In the genomic region with DNA sequence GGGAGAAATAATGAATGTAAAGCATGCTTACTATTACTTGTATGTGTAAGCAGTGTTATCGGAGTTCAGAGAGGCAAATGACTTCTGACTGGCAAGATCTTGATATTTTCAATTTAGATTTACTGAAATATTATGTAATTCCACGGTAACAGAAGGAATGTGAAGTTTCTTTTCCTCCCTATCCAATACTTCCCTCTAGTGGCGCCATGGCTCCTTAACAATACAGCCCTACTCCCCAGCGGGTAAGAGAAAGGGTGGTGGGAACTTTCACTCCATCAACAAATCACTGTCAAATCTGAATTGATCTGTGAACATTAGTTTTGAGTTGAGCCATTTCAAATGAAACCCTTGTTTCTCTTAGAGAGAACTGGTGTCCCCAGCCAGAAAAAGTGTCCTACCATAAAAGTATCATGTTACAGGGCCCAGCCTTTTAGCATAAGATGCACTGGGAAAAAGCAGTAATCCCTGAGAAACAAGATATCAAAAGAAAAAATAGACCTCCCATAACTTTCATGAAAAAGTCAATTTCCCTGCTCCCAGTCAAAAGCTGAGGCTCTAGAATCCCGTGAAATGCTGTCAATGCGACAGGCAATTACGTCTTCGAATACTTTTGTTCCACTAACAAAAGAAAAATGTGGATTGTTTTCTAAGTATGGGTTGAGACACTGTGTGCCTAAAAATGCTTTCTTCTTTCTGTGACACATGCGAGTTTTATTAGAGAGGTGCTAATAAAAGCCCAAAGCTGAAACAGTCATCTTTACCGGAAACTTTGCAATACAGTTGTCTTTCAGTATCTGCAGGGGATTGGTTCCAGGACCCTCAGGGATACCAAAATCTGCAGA, we compare ENCODE assay signal across 9 cellular contexts. TPM values are rescaled to one million over a fixed set of nuclear protein-coding genes. Genes with fewer than 3 reads are reported as not detected.
DNase-seq lines count a peak whose midpoint lies in the region; ATAC-seq and TF ChIP-seq lines count a peak whose summit lies in the region.
"Had no signal": no experiment of that assay in that cellular context is flagged by ENCODE, and none has a peak within 500 bp of the region (broad histone marks: within the 10 kb centered on the region; RNA-seq: fewer than 3 reads in every experiment).

No MANE protein-coding gene starts in this region.

- no peak for ATAC-seq in GM21367 (IDR thresholded peaks at IDR 0.05; ENCODE audit: unreplicated experiment)
- ATAC-seq in GM19023 (IDR thresholded peaks at IDR 0.05; ENCODE audit: unreplicated experiment): no peak
- ATAC-seq in GM18511 (IDR thresholded peaks at IDR 0.05; ENCODE audit: unreplicated experiment): no peak

- POLR2A ChIA-PET in AG04450 (lab: Yijun Ruan, JAX): no interaction called here

- peak overlapping the region; percentile 33 for H3K4me2 ChIP-seq in GM23248 (ENCODE audit: unreplicated experiment)

- H3K27ac ChIP-seq in AG04450 (ENCODE audit: low read depth, low read length) (no peak overlapping the region), GM23248 (peak overlapping the region; percentile 15; the same call in 1 of the 2 replicates), SJCRH30 (no peak overlapping the region)
- H3K27ac ChIP-seq: epithelial cell of prostate had no signal

- peaks cover 16% of the 10 kb centered on the region; the same call in 1 of the 2 replicates for H3F3A ChIP-seq in GM23248 (ENCODE audit: insufficient read depth)

- TF ChIP-seq CTCF in AG04450 (IDR thresholded peaks at IDR 0.05; ENCODE audit: low read depth, low read length): peak; percentile 90
- TF ChIP-seq CTCF in fibroblast of villous mesenchyme (IDR thresholded peaks at IDR 0.05; ENCODE audit: insufficient read depth, low read depth, low read length): peak; percentile 85
- TF ChIP-seq CTCF in retinal pigment epithelial cell (conservative IDR thresholded peaks at IDR 0.05; ENCODE audit: low read depth, low read length): peak; percentile 86

- no peak for DNase-seq in AG04450 (ENCODE audit: low read depth, low spot score)
- DNase-seq in GM23248: peak; percentile 81
- peak; percentile 45 to 68 for DNase-seq in SJCRH30
- DNase-seq in fibroblast of villous mesenchyme (ENCODE audit: low read depth): peak; percentile 67
- no peak for DNase-seq in retinal pigment epithelial cell (ENCODE audit: low read depth)

- peak overlapping the region; percentile 22; the same call in 1 of the 2 replicates for H3K9ac ChIP-seq in GM23248

- peak overlapping the region; percentile 72 for H2AFZ ChIP-seq in GM23248

- H3K9me2 ChIP-seq in GM23248 (ENCODE audit: insufficient read depth): no peaks in the 10 kb centered on the region

- no peaks in the 10 kb centered on the region for H3K79me2 ChIP-seq in GM23248 (ENCODE audit: insufficient read depth)

- whole genome bisulfite sequencing in GM23248 (ENCODE audit: low coverage in 1 of 2, low lambda C conversion rate in 2 of 2, missing lambda C conversion rate in 2 of 2), 2 experiments: 26 to 28% methylated on average over 10 of the region's 10 CpGs

- CTCF ChIA-PET in AG04450 (lab: Charles Lee): interaction anchor here (0.8 to 1.2 kb wide), 5 partner anchors 10 to 316 kb away, joined by 3 to 5 read pairs (median 3); no protein-coding TSS in a partner anchor

- H3K4me1 ChIP-seq in GM23248 (ENCODE audit: insufficient read depth) (peaks cover 9% of the 10 kb centered on the region), SJCRH30 (peaks cover 7% of the 10 kb centered on the region)

- no peaks in the 10 kb centered on the region for H4K20me1 ChIP-seq in GM23248 (ENCODE audit: insufficient read depth)

- H3K36me3 ChIP-seq in GM23248 (ENCODE audit: low read depth) (no peaks in the 10 kb centered on the region), SJCRH30 (no peaks in the 10 kb centered on the region)

- in situ Hi-C loops in GM23248 (cut with MboI): no loop called here

- H3K9me3 ChIP-seq in AG04450 (ENCODE audit: control insufficient read depth, insufficient read depth, low read length) (no peaks in the 10 kb centered on the region), GM23248 (ENCODE audit: low read depth) (no peaks in the 10 kb centered on the region), SJCRH30 (replicated peaks) (no peaks in the 10 kb centered on the region)

- H3K4me3 ChIP-seq in AG04450 (ENCODE audit: low read depth, low read length) (no peak overlapping the region), GM23248 (peak overlapping the region; percentile 29), SJCRH30 (no peak overlapping the region), fibroblast of villous mesenchyme (ENCODE audit: low read depth, low read length) (no peak overlapping the region), retinal pigment epithelial cell (ENCODE audit: low read length) (no peak overlapping the region)

- H3K27me3 ChIP-seq in AG04450 (ENCODE audit: control insufficient read depth, insufficient read depth, low read length) (no peaks in the 10 kb centered on the region), GM23248 (replicated peaks; ENCODE audit: insufficient read depth) (no peaks in the 10 kb centered on the region), SJCRH30 (no peaks in the 10 kb centered on the region)

RNA-seq across cellular contexts. Expression of a gene that starts 12.9 kb away (rescaled TPM):
- polyA plus RNA-seq in AG04450 (2011; rRNA removed) (235 and 263 TPM in 2 replicates), GM23248 (2016; fragmentation: Nextera tagmentation; extraction: Ambion mirVana) (666 and 696 TPM in 2 replicates)
- 22.2 and 38.8 TPM in 2 replicates for polyA minus RNA-seq in AG04450 (2011; rRNA and poly(A)+ RNA removed)
- 166 and 545 TPM in 2 replicates for total RNA-seq in GM23248 (2014; rRNA removed; shearing (Covaris generic))
- 192 and 254 TPM in 2 replicates for total RNA-seq in SJCRH30 (2014; rRNA removed; shearing (Covaris generic))
- total RNA-seq in fibroblast of villous mesenchyme: 114 and 120 TPM in 2 replicates

RNA-seq across cellular contexts. Expression of a gene that starts 24.9 kb away (rescaled TPM):
- polyA plus RNA-seq in AG04450 (2011; rRNA removed) (1,042 and 1,109 TPM in 2 replicates), GM23248 (2016; fragmentation: Nextera tagmentation; extraction: Ambion mirVana) (232 and 253 TPM in 2 replicates)
- polyA minus RNA-seq in AG04450 (2011; rRNA and poly(A)+ RNA removed): 2,400 and 3,040 TPM in 2 replicates
- 1,033 and 1,064 TPM in 2 replicates for total RNA-seq in GM23248 (2014; rRNA removed; shearing (Covaris generic))
- 60.8 and 62.1 TPM in 2 replicates for total RNA-seq in SJCRH30 (2014; rRNA removed; shearing (Covaris generic))
- 1,107 and 1,335 TPM in 2 replicates for total RNA-seq in fibroblast of villous mesenchyme

RNA-seq across cellular contexts. Expression of a gene that starts 53.9 kb away (rescaled TPM):
- polyA plus RNA-seq in AG04450 (2011; rRNA removed): 65.6 and 75.0 TPM in 2 replicates
- polyA minus RNA-seq in AG04450 (2011; rRNA and poly(A)+ RNA removed): 29.9 and 84.7 TPM in 2 replicates
- total RNA-seq in GM23248 (2014; rRNA removed; shearing (Covaris generic)): 150 and 152 TPM in 2 replicates
- 118 and 125 TPM in 2 replicates for polyA plus RNA-seq in GM23248 (2016; fragmentation: Nextera tagmentation; extraction: Ambion mirVana)
- total RNA-seq in SJCRH30 (2014; rRNA removed; shearing (Covaris generic)): 63.1 and 70.3 TPM in 2 replicates
- total RNA-seq in fibroblast of villous mesenchyme: 156 and 236 TPM in 2 replicates

Comparison
In these comparisons a context has a peak if more than half of its experiments do, and no peak if none do; other contexts are left out.
1. DNase-seq: peak in GM23248 (single experiment), SJCRH30 (2 of 2) and fibroblast of villous mesenchyme (single experiment); none in AG04450 (single experiment) and retinal pigment epithelial cell (single experiment).
2. RNA of a gene that starts 24.9 kb away (total RNA-seq): 1,107 to 1,335 TPM in fibroblast of villous mesenchyme and 1,033 to 1,064 TPM in GM23248; 60.8 to 62.1 TPM in SJCRH30; every median in the first group is over 10 times any median in the second.
3. Peak in every context shown above with its lines, with median percentiles within 50 percentile points of each other: CTCF ChIP-seq.